22 cellular contexts compared by ENCODE assay signal in the genomic region with DNA sequence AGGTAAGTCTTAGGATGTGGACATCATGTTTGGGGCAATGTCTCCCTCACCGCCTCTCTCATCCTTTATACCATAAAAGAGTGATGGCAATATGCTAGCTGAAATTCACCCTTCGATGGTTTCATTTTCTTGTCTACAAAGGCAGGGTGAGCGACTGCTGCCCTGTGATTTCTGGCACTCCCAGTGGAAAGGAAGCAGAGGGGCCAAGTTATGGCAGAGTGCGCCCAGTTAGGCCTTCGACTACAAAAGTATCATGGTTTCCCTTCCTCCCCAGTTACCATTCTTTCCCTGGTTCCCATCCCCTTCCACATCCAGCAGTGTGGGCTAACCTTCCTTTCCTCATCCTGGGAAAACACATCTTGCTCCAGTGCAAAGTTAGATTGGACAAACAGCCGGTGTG. TPM values are rescaled to one million over a fixed set of nuclear protein-coding genes. Genes with fewer than 3 reads are reported as not detected.
DNase-seq lines count a peak whose midpoint lies in the region.
"Had no signal": no experiment of that assay in that cellular context is flagged by ENCODE, and none has a peak within 500 bp of the region (broad histone marks: within the 10 kb centered on the region; RNA-seq: fewer than 3 reads in every experiment).

No MANE protein-coding gene starts in this region.

- H3K36me3 ChIP-seq in GM23248 (ENCODE audit: low read depth) (peaks cover 9% of the 10 kb centered on the region), stomach smooth muscle (ENCODE audit: control insufficient read depth in 2 of 2, insufficient read depth in 2 of 2, low read length in 2 of 2) (peaks cover 18 to 29% of the 10 kb centered on the region in 2 donors)

- no peaks in the 10 kb centered on the region for H4K20me1 ChIP-seq in GM23248 (ENCODE audit: insufficient read depth)

- 72 to 77% methylated on average over 6 of the region's 6 CpGs for WGBS in GM23248 (ENCODE audit: low coverage in 1 of 2, low lambda C conversion rate in 2 of 2, missing lambda C conversion rate in 2 of 2), 2 experiments

- no peak for DNase-seq in GM23248
- DNase-seq in COLO668 (lab: John Stamatoyannopoulos, UW; ENCODE audit: unreplicated experiment), result no peak
- no peak for DNase-seq in G401 (ENCODE audit: low spot score)
- DNase-seq in NCI-H2196 (lab: John Stamatoyannopoulos, UW; ENCODE audit: unreplicated experiment), result no peak
- DNase-seq in COR-L47 (lab: John Stamatoyannopoulos, UW), result no peak
- DNase-seq: ACHN; activated CD4-positive, alpha-beta T cell treated with anti-CD3 and anti-CD28 coated beads for 4 hours; activated gamma-delta T cell; CD4-positive, CD25-positive, alpha-beta regulatory T cell; DMS53; esophagus squamous epithelium; head of caudate nucleus; NCI-H2107; NCI-H82; small intestine; stimulated activated CD4-positive, alpha-beta T cell treated with anti-CD3 and anti-CD28 coated beads, Interleukin-4, amount 100 ng/mL, for 4 hours; stimulated activated CD8-positive, alpha-beta memory T cell treated with anti-CD3 and anti-CD28 coated beads, Interleukin-4, amount 100 ng/mL, for 48 hours; trophoblast cell had no signal

- H3K79me2 ChIP-seq in GM23248 (ENCODE audit: insufficient read depth), result no peaks in the 10 kb centered on the region

- H3K4me3 ChIP-seq in GM23248, result no peak overlapping the region
- H3K4me3 ChIP-seq in stomach smooth muscle (ENCODE audit: low read length in 2 of 2), result no peak overlapping the region
- H3K4me3 ChIP-seq: esophagus squamous epithelium, K562 had no signal

- peak overlapping the region; percentile 50 for H3K4me2 ChIP-seq in GM23248 (ENCODE audit: unreplicated experiment)

- H3K9me3 ChIP-seq in GM23248 (ENCODE audit: low read depth) (no peaks in the 10 kb centered on the region), stomach smooth muscle (ENCODE audit: control insufficient read depth in 2 of 2, low read length in 2 of 2) (no peaks in the 10 kb centered on the region)
- H3K9me3 ChIP-seq: esophagus squamous epithelium had no signal

- no peaks in the 10 kb centered on the region for H3K27me3 ChIP-seq in GM23248 (replicated peaks; ENCODE audit: insufficient read depth)
- H3K27me3 ChIP-seq in layer of hippocampus (ENCODE audit: control insufficient read depth, insufficient read depth, low read length), result no peaks in the 10 kb centered on the region
- H3K27me3 ChIP-seq in stomach smooth muscle (ENCODE audit: control insufficient read depth in 1 of 2, insufficient read depth in 2 of 2, low read length in 2 of 2), result no peaks in the 10 kb centered on the region
- H3K27me3 ChIP-seq: esophagus squamous epithelium had no signal

- H3F3A ChIP-seq in GM23248 (ENCODE audit: insufficient read depth), result peaks cover 48% of the 10 kb centered on the region

- H3K4me1 ChIP-seq in GM23248 (ENCODE audit: insufficient read depth), result peaks cover 40% of the 10 kb centered on the region
- H3K4me1 ChIP-seq in stomach smooth muscle (ENCODE audit: control insufficient read depth, insufficient read depth, low read length), result peaks cover 11% of the 10 kb centered on the region

- H2AFZ ChIP-seq in GM23248, result no peak overlapping the region

- no peaks in the 10 kb centered on the region for H3K9me2 ChIP-seq in GM23248 (ENCODE audit: insufficient read depth)

- in situ Hi-C loops in GM23248 (cut with MboI), result no loop called here
- in situ Hi-C loops in G401 (cut with HindIII; ENCODE audit: low sequenced_read_pairs), result loop anchor here (25.0 kb wide), 1 partner anchor 435 kb away; the partner anchor contains the start of genes ADAMTS15 and ADAMTS8

- peak overlapping the region; percentile 58 for H3K9ac ChIP-seq in GM23248
- H3K9ac ChIP-seq in stomach smooth muscle (ENCODE audit: low read length in 2 of 2), result no peak overlapping the region

- H3K27ac ChIP-seq in GM23248 (peak overlapping the region; percentile 89), cingulate gyrus (ENCODE audit: low read depth, low read length) (peak overlapping the region; percentile 83), layer of hippocampus (ENCODE audit: low read depth, low read length) (peak overlapping the region; percentile 89), stomach smooth muscle (ENCODE audit: low read length) (peak overlapping the region; percentile 62)

RNA-seq across cellular contexts. Expression of gene SNX19, which starts 43.8 kb away (rescaled TPM):
- 81.9 and 96.4 TPM in 2 replicates for total RNA-seq in GM23248 (2014; rRNA removed; shearing (Covaris generic))
- polyA plus RNA-seq in GM23248 (2016; fragmentation: Nextera tagmentation; extraction: Ambion mirVana), result 35.1 and 40.3 TPM in 2 replicates
- total RNA-seq in G401 (2014; rRNA removed; shearing (Covaris generic)), result 19.5 and 33.4 TPM in 2 replicates
